Comparison of ENCODE assay signal across 21 cellular contexts in the genomic region with DNA sequence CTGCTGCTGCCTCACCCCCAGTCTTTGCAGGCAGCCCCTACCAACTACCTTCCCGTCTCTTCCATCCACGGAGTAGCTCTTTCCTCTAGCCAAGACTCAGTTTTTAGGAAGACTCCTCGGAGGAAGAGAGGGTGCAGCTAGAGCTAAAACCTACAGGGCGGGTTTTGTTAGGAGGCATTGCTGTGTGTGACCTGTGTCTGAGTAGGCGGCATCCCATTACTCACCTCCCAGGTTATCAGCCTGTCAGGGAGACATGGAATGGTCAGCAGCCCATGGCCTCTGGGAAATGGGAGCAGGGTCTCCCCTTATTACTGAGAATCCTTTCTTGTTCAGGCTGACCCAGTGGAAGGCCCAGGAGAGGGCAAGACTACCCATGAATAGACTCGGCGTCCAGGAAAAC. TPM values are rescaled to one million over a fixed set of nuclear protein-coding genes. Genes with fewer than 3 reads are reported as not detected.
DNase-seq lines count a peak whose midpoint lies in the region; ATAC-seq and TF ChIP-seq lines count a peak whose summit lies in the region.
"Had no signal": no experiment of that assay in that cellular context is flagged by ENCODE, and none has a peak within 500 bp of the region (broad histone marks: within the 10 kb centered on the region; RNA-seq: fewer than 3 reads in every experiment).

No MANE protein-coding gene starts in this region.

- POLR2A ChIA-PET in activated CD4-positive, alpha-beta memory T cell treated with anti-CD3 and anti-CD28 coated beads, Interleukin-2, amount 10 ng/mL, durations not matched to agents 7 days and 5 days (lab: Charles Lee), result no interaction called here
- POLR2A ChIA-PET in activated CD4-positive, alpha-beta memory T cell treated with anti-CD3 and anti-CD28 coated beads for 36 hours (lab: Charles Lee), result no interaction called here

- H3K36me3 ChIP-seq in BLaER1, result no peaks in the 10 kb centered on the region
- no peaks in the 10 kb centered on the region for H3K36me3 ChIP-seq in sigmoid colon
- H3K36me3 ChIP-seq: MG63 had no signal

- peak; percentile 6 for DNase-seq in activated CD4-positive, alpha-beta memory T cell treated with anti-CD3 and anti-CD28 coated beads, Interleukin-2, amount 10 ng/mL, durations not matched to agents 7 days and 5 days
- no peak for DNase-seq in activated CD4-positive, alpha-beta memory T cell treated with anti-CD3 and anti-CD28 coated beads for 36 hours
- peak; percentile 29 for DNase-seq in ecto neural progenitor cell (ENCODE audit: low spot score)
- DNase-seq in sigmoid colon, result peak; percentile 39
- DNase-seq in nucleus accumbens (lab: John Stamatoyannopoulos, UW), result no peak
- DNase-seq in iPS-NIHi7 (ENCODE audit: extremely low spot score), result no peak
- DNase-seq: CD4-positive, alpha-beta T cell; GF-D8; Kasumi-1; MG63; NCI-H1048; NCI-H1436; NCI-H1930; NCI-H345; NCI-H524 treated with DMSO at 0.1 percent for 48 hours had no signal

- CTCF ChIA-PET in activated CD4-positive, alpha-beta memory T cell treated with anti-CD3 and anti-CD28 coated beads, Interleukin-2, amount 10 ng/mL, durations not matched to agents 7 days and 5 days (lab: Charles Lee), result interaction anchor here (1.1 kb wide), 1 partner anchor 146 kb away, joined by 3 read pairs; no protein-coding TSS in a partner anchor
- CTCF ChIA-PET in activated CD4-positive, alpha-beta memory T cell treated with anti-CD3 and anti-CD28 coated beads for 36 hours (lab: Charles Lee), result no interaction called here

- H3K9ac ChIP-seq in BLaER1, result no peak overlapping the region

- no peak for TF ChIP-seq POLR2A in sigmoid colon (IDR thresholded peaks at IDR 0.05)

- H3K4me3 ChIP-seq in BLaER1 (no peak overlapping the region), sigmoid colon (no peak overlapping the region)
- H3K4me3 ChIP-seq: GM23338, MG63 had no signal

- H3K4me1 Mint-ChIP-seq in activated CD4-positive, alpha-beta memory T cell treated with anti-CD3 and anti-CD28 coated beads, Interleukin-2, amount 10 ng/mL, durations not matched to agents 7 days and 5 days, result no peaks in the 10 kb centered on the region
- H3K4me1 Mint-ChIP-seq in activated CD4-positive, alpha-beta memory T cell treated with anti-CD3 and anti-CD28 coated beads for 36 hours (ENCODE audit: low read depth), result no peaks in the 10 kb centered on the region

- WGBS in sigmoid colon, 2 donors, result 92 to 94% methylated on average over 7 of the region's 7 CpGs

- ATAC-seq in SK-N-SH treated with all-trans-retinoic acid at 6 μM for 48 hours, result no peak
- ATAC-seq: HCT116 had no signal

- H3K9me3 ChIP-seq in BLaER1, result peaks cover 20% of the 10 kb centered on the region
- H3K9me3 ChIP-seq in sigmoid colon, result peaks cover 0 to 7% (median 2%) of the 10 kb centered on the region in 4 donors
- H3K9me3 ChIP-seq: MG63 had no signal

- no peaks in the 10 kb centered on the region for H3K27me3 ChIP-seq in BLaER1
- no peaks in the 10 kb centered on the region for H3K27me3 ChIP-seq in sigmoid colon
- H3K27me3 ChIP-seq: MG63 had no signal

- intact Hi-C loops in activated CD4-positive, alpha-beta memory T cell treated with anti-CD3 and anti-CD28 coated beads for 36 hours (cut with micrococcal nuclease), result no loop called here
- intact Hi-C loops in sigmoid colon (cut with DNase I), result no loop called here

- no peak overlapping the region for H3K4me3 Mint-ChIP-seq in activated CD4-positive, alpha-beta memory T cell treated with anti-CD3 and anti-CD28 coated beads, Interleukin-2, amount 10 ng/mL, durations not matched to agents 7 days and 5 days
- no peak overlapping the region for H3K4me3 Mint-ChIP-seq in activated CD4-positive, alpha-beta memory T cell treated with anti-CD3 and anti-CD28 coated beads for 36 hours
- H3K4me3 Mint-ChIP-seq: CD4-positive, alpha-beta T cell; GM23338 had no signal

- H3K36me3 Mint-ChIP-seq in activated CD4-positive, alpha-beta memory T cell treated with anti-CD3 and anti-CD28 coated beads, Interleukin-2, amount 10 ng/mL, durations not matched to agents 7 days and 5 days (ENCODE audit: low read depth), result no peaks in the 10 kb centered on the region
- H3K36me3 Mint-ChIP-seq in activated CD4-positive, alpha-beta memory T cell treated with anti-CD3 and anti-CD28 coated beads for 36 hours, result no peaks in the 10 kb centered on the region

- no peak overlapping the region for H3K27ac Mint-ChIP-seq in activated CD4-positive, alpha-beta memory T cell treated with anti-CD3 and anti-CD28 coated beads, Interleukin-2, amount 10 ng/mL, durations not matched to agents 7 days and 5 days
- no peak overlapping the region for H3K27ac Mint-ChIP-seq in activated CD4-positive, alpha-beta memory T cell treated with anti-CD3 and anti-CD28 coated beads for 36 hours
- H3K27ac Mint-ChIP-seq: CD4-positive, alpha-beta T cell; GM23338 had no signal

- H4K20me1 ChIP-seq in BLaER1, result no peaks in the 10 kb centered on the region

- peak overlapping the region; percentile 68 for H3K4me2 ChIP-seq in BLaER1
- H3K4me2 ChIP-seq: GM23338 had no signal

- H3K4me1 ChIP-seq in BLaER1 (peaks cover 40% of the 10 kb centered on the region), sigmoid colon (no peaks in the 10 kb centered on the region)

- TF ChIP-seq EP300 in sigmoid colon (IDR thresholded peaks at IDR 0.05), result no peak

- H3K27ac ChIP-seq in BLaER1 (peak overlapping the region; percentile 31; the same call in 1 of the 2 replicates), sigmoid colon (no peak overlapping the region)
- H3K27ac ChIP-seq: 22Rv1 had no signal

- peaks cover 12% of the 10 kb centered on the region for H3K27me3 Mint-ChIP-seq in activated CD4-positive, alpha-beta memory T cell treated with anti-CD3 and anti-CD28 coated beads, Interleukin-2, amount 10 ng/mL, durations not matched to agents 7 days and 5 days
- H3K27me3 Mint-ChIP-seq in activated CD4-positive, alpha-beta memory T cell treated with anti-CD3 and anti-CD28 coated beads for 36 hours, result peaks cover 3% of the 10 kb centered on the region
- H3K27me3 Mint-ChIP-seq: CD4-positive, alpha-beta T cell had no signal

- H3K9me3 Mint-ChIP-seq in activated CD4-positive, alpha-beta memory T cell treated with anti-CD3 and anti-CD28 coated beads, Interleukin-2, amount 10 ng/mL, durations not matched to agents 7 days and 5 days, result peaks cover 5% of the 10 kb centered on the region
- peaks cover 13% of the 10 kb centered on the region for H3K9me3 Mint-ChIP-seq in activated CD4-positive, alpha-beta memory T cell treated with anti-CD3 and anti-CD28 coated beads for 36 hours
- H3K9me3 Mint-ChIP-seq: CD4-positive, alpha-beta T cell had no signal

- TF ChIP-seq CTCF in sigmoid colon (IDR thresholded peaks at IDR 0.05), result no peak

TF ChIP-seq in SK-N-SH treated with all-trans-retinoic acid at 6 μM for 48 hours, 23 proteins besides CTCF, POLR2A, EP300 and RAD21:
- TF ChIP-seq RARB (CRISPR knock-in tag; IDR thresholded peaks at IDR 0.05) (no peak), TOX (CRISPR knock-in tag; IDR thresholded peaks at IDR 0.05; ENCODE audit: borderline replicate concordance) (no peak), ZNF565 (CRISPR knock-in tag; conservative IDR thresholded peaks at IDR 0.05; ENCODE audit: low read depth) (no peak), GLIS3 (CRISPR knock-in tag; IDR thresholded peaks at IDR 0.05) (no peak), PPARA (CRISPR knock-in tag; IDR thresholded peaks at IDR 0.05; ENCODE audit: borderline replicate concordance) (no peak), ESRRG (CRISPR knock-in tag; IDR thresholded peaks at IDR 0.05) (no peak), ISL1 (CRISPR knock-in tag; IDR thresholded peaks at IDR 0.05) (no peak), OSR1 (CRISPR knock-in tag; IDR thresholded peaks at IDR 0.05) (no peak), TCF4 (CRISPR knock-in tag; IDR thresholded peaks at IDR 0.05; ENCODE audit: borderline replicate concordance) (no peak), ZC3H10 (CRISPR knock-in tag; IDR thresholded peaks at IDR 0.05) (no peak), ZFP30 (CRISPR knock-in tag; IDR thresholded peaks at IDR 0.05) (no peak)
- TF ChIP-seq, protein P1, sequence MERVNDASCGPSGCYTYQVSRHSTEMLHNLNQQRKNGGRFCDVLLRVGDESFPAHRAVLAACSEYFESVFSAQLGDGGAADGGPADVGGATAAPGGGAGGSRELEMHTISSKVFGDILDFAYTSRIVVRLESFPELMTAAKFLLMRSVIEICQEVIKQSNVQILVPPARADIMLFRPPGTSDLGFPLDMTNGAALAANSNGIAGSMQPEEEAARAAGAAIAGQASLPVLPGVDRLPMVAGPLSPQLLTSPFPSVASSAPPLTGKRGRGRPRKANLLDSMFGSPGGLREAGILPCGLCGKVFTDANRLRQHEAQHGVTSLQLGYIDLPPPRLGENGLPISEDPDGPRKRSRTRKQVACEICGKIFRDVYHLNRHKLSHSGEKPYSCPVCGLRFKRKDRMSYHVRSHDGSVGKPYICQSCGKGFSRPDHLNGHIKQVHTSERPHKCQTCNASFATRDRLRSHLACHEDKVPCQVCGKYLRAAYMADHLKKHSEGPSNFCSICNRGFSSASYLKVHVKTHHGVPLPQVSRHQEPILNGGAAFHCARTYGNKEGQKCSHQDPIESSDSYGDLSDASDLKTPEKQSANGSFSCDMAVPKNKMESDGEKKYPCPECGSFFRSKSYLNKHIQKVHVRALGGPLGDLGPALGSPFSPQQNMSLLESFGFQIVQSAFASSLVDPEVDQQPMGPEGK (CRISPR knock-in tag; IDR thresholded peaks at IDR 0.05; ENCODE audit: borderline replicate concordance), result no peak
- TF ChIP-seq, protein P2, sequence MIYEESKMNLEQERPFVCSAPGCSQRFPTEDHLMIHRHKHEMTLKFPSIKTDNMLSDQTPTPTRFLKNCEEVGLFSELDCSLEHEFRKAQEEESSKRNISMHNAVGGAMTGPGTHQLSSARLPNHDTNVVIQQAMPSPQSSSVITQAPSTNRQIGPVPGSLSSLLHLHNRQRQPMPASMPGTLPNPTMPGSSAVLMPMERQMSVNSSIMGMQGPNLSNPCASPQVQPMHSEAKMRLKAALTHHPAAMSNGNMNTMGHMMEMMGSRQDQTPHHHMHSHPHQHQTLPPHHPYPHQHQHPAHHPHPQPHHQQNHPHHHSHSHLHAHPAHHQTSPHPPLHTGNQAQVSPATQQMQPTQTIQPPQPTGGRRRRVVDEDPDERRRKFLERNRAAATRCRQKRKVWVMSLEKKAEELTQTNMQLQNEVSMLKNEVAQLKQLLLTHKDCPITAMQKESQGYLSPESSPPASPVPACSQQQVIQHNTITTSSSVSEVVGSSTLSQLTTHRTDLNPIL (CRISPR knock-in tag; IDR thresholded peaks at IDR 0.05; ENCODE audit: low read depth), result no peak

RNA-seq across cellular contexts. Expression of a gene that starts 43.8 kb away (rescaled TPM):
- total RNA-seq in activated CD4-positive, alpha-beta memory T cell treated with anti-CD3 and anti-CD28 coated beads, Interleukin-2, amount 10 ng/mL, durations not matched to agents 7 days and 5 days, result under 1 TPM in 1 of 2 experiments, not detected in 1; 0.10 TPM
- total RNA-seq in activated CD4-positive, alpha-beta memory T cell treated with anti-CD3 and anti-CD28 coated beads for 36 hours, result under 1 TPM in 1 of 2 experiments, not detected in 1; 0.12 TPM
- 10 to 100 TPM in 1 of 4 donors, 1 to 10 TPM in 3; 6.4 to 18.6 (median 7.6) TPM for total RNA-seq in sigmoid colon
- polyA plus RNA-seq in sigmoid colon, result 1 to 10 TPM; 2.1 to 5.5 (median 3.6) TPM
- total RNA-seq: CD4-positive, alpha-beta T cell had no signal
- polyA plus RNA-seq: AG04450 had no signal

Comparison
In these comparisons a context has a peak if more than half of its experiments do, and no peak if none do; other contexts are left out.
1. DNase-seq: peak in activated CD4-positive, alpha-beta memory T cell treated with anti-CD3 and anti-CD28 coated beads, Interleukin-2, amount 10 ng/mL, durations not matched to agents 7 days and 5 days (single experiment), ecto neural progenitor cell (single experiment) and sigmoid colon (single experiment); none in activated CD4-positive, alpha-beta memory T cell treated with anti-CD3 and anti-CD28 coated beads for 36 hours (single experiment), nucleus accumbens (0 of 56) and iPS-NIHi7 (single experiment).
2. RNA of a gene that starts 43.8 kb away (total RNA-seq): 6.4 to 18.6 TPM in sigmoid colon; 0.12 TPM in activated CD4-positive, alpha-beta memory T cell treated with anti-CD3 and anti-CD28 coated beads for 36 hours and 0.10 TPM in activated CD4-positive, alpha-beta memory T cell treated with anti-CD3 and anti-CD28 coated beads, Interleukin-2, amount 10 ng/mL, durations not matched to agents 7 days and 5 days; every median in the first group is over 4 times any median in the second.